15 cellular contexts compared by ENCODE assay signal in genomic region chr2:173520918-173521317, GRCh38.
DNase-seq lines count a peak whose midpoint lies in the region; ATAC-seq and TF ChIP-seq lines count a peak whose summit lies in the region.
"Had no signal": no experiment of that assay in that cellular context is flagged by ENCODE, and none has a peak within 500 bp of the region (broad histone marks: within the 10 kb centered on the region; RNA-seq: fewer than 3 reads in every experiment).

No MANE protein-coding gene starts in this region.

- TF ChIP-seq CTCF in PC-3 (conservative IDR thresholded peaks at IDR 0.05; ENCODE audit: low read depth, low read length) = no peak
- no peak for TF ChIP-seq CTCF in glutamatergic neuron (IDR thresholded peaks at IDR 0.05; ENCODE audit: partially characterized antibody, unreplicated experiment)

- H4K20me1 ChIP-seq in PC-3 (ENCODE audit: low read length) = no peaks in the 10 kb centered on the region

- H3K4me2 ChIP-seq in PC-3 (ENCODE audit: low read length) = peak overlapping the region; percentile 53

- no peak overlapping the region for H3K9ac ChIP-seq in PC-3 (ENCODE audit: low read length)

- POLR2A ChIA-PET in PC-3 (lab: Charles Lee; ENCODE audit: unreplicated experiment) = no interaction called here

- no peaks in the 10 kb centered on the region for H3K36me3 ChIP-seq in PC-3 (ENCODE audit: low read depth, low read length)
- H3K36me3 ChIP-seq: HAP-1 had no signal

- no peak overlapping the region for H3K27ac ChIP-seq in PC-3 (ENCODE audit: low read length)

- CTCF ChIA-PET in PC-3 (lab: Charles Lee) = no interaction called here

- no peaks in the 10 kb centered on the region for H3K27me3 ChIP-seq in PC-3 (ENCODE audit: low read length)

- no peaks in the 10 kb centered on the region for H3K9me2 ChIP-seq in PC-3 (replicated peaks; ENCODE audit: low read length)

- H3K4me1 Mint-ChIP-seq in glutamatergic neuron (ENCODE audit: low read depth, unreplicated experiment) = no peaks in the 10 kb centered on the region
- H3K4me1 Mint-ChIP-seq: CD4-positive, alpha-beta memory T cell had no signal

- intact Hi-C loops in PC-3 (cut with micrococcal nuclease) = no loop called here

- H3K27me3 Mint-ChIP-seq in glutamatergic neuron (ENCODE audit: unreplicated experiment) = peaks cover 2% of the 10 kb centered on the region

- ATAC-seq in PC-3 = no peak

- BruUV-seq in PC-3 (replicated peaks; lab: Mats Ljungman, UMichigan) = no TSS peak

- DNase-seq in NCI-H1694 treated with DMSO at 0.1 percent for 48 hours (lab: John Stamatoyannopoulos, UW) (peak; percentile 35), NCI-H69 (lab: John Stamatoyannopoulos, UW) (peak; percentile 32), PC-3 (no peak), T-helper 9 cell (no peak), glutamatergic neuron (no peak)
- no peak for DNase-seq in activated CD4-positive, alpha-beta T cell treated with anti-CD3 and anti-CD28 coated beads for 1 hour
- DNase-seq: C1 segment of cervical spinal cord; Calu3; CD4-positive, alpha-beta memory T cell; COR-L47; DMS79 treated with DMSO at 0.1 percent for 48 hours; GF-D8; GOT3; HFFc6 had no signal

- no peak overlapping the region for H2AFZ ChIP-seq in PC-3 (ENCODE audit: low read length)

- H3K4me3 Mint-ChIP-seq in glutamatergic neuron (ENCODE audit: unreplicated experiment) = no peak overlapping the region
- H3K4me3 Mint-ChIP-seq: CD4-positive, alpha-beta memory T cell; HFFc6 had no signal

- H3K36me3 Mint-ChIP-seq in glutamatergic neuron (ENCODE audit: unreplicated experiment) = peaks cover 4% of the 10 kb centered on the region
- H3K36me3 Mint-ChIP-seq: CD4-positive, alpha-beta memory T cell had no signal

- H3F3A ChIP-seq in PC-3 (ENCODE audit: low read length, unreplicated experiment) = no peaks in the 10 kb centered on the region

- no peak overlapping the region for H3K27ac Mint-ChIP-seq in glutamatergic neuron (ENCODE audit: unreplicated experiment)
- H3K27ac Mint-ChIP-seq: CD4-positive, alpha-beta memory T cell; HFFc6 had no signal

- H3K9me3 Mint-ChIP-seq in glutamatergic neuron (ENCODE audit: unreplicated experiment) = no peaks in the 10 kb centered on the region

- peaks cover 23% of the 10 kb centered on the region for H3K4me1 ChIP-seq in PC-3 (ENCODE audit: insufficient read depth, low read length)
- H3K4me1 ChIP-seq: HAP-1 had no signal

- H3K9me3 ChIP-seq in PC-3 (ENCODE audit: low read length) = no peaks in the 10 kb centered on the region
- H3K9me3 ChIP-seq: HAP-1 had no signal

- no peaks in the 10 kb centered on the region for H3K79me2 ChIP-seq in PC-3 (ENCODE audit: low read length)

- no peak overlapping the region for H3K4me3 ChIP-seq in PC-3 (ENCODE audit: low read length)
- H3K4me3 ChIP-seq: HAP-1 had no signal

Comparison
In these comparisons a context has a peak if more than half of its experiments do, and no peak if none do; other contexts are left out.
1. DNase-seq: peak in NCI-H1694 treated with DMSO at 0.1 percent for 48 hours (single experiment) and NCI-H69 (single experiment); none in PC-3 (single experiment), activated CD4-positive, alpha-beta T cell treated with anti-CD3 and anti-CD28 coated beads for 1 hour (single experiment), T-helper 9 cell (single experiment) and glutamatergic neuron (single experiment).